8 cellular contexts compared by ENCODE assay signal in genomic region chr2:200455958-200456421, GRCh38.
DNase-seq lines count a peak whose midpoint lies in the region; ATAC-seq lines count a peak whose summit lies in the region.

No MANE protein-coding gene starts in this region.

- H3K4me3 Mint-ChIP-seq in dendritic cell treated with granulocyte-macrophage colony-stimulating factor and Interleukin-4, amounts not matched to agents 40 ng/mL and 50 ng/mL, for 4 days, result peak overlapping the region; percentile 40
- H3K4me3 Mint-ChIP-seq in stimulated activated naive CD8-positive, alpha-beta T cell treated with anti-CD3 and anti-CD28 coated beads, Interleukin-15, amount 100 ng/mL, for 72 hours, result peak overlapping the region; percentile 30 to 40

- peaks cover 16% of the 10 kb centered on the region for H3K36me3 Mint-ChIP-seq in dendritic cell treated with granulocyte-macrophage colony-stimulating factor and Interleukin-4, amounts not matched to agents 40 ng/mL and 50 ng/mL, for 4 days (ENCODE audit: low read depth)

- intact Hi-C loops in dendritic cell treated with granulocyte-macrophage colony-stimulating factor and Interleukin-4, amounts not matched to agents 40 ng/mL and 50 ng/mL, for 4 days (cut with micrococcal nuclease), result loop anchor here (10.0 kb wide), 1 partner anchor 151 kb away; the partner anchor contains the start of gene SPATS2L

- peak; percentile 52 for ATAC-seq in HG03469 (IDR thresholded peaks at IDR 0.05; ENCODE audit: unreplicated experiment)
- peak; percentile 36 for ATAC-seq in stimulated activated naive CD8-positive, alpha-beta T cell treated with anti-CD3 and anti-CD28 coated beads, Interleukin-15, amount 100 ng/mL, for 72 hours

- no peaks in the 10 kb centered on the region for H3K9me3 Mint-ChIP-seq in dendritic cell treated with granulocyte-macrophage colony-stimulating factor and Interleukin-4, amounts not matched to agents 40 ng/mL and 50 ng/mL, for 4 days
- H3K9me3 Mint-ChIP-seq in stimulated activated naive CD8-positive, alpha-beta T cell treated with anti-CD3 and anti-CD28 coated beads, Interleukin-15, amount 100 ng/mL, for 72 hours, result no peaks in the 10 kb centered on the region

- H3K27me3 Mint-ChIP-seq in dendritic cell treated with granulocyte-macrophage colony-stimulating factor and Interleukin-4, amounts not matched to agents 40 ng/mL and 50 ng/mL, for 4 days, result no peaks in the 10 kb centered on the region
- no peaks in the 10 kb centered on the region for H3K27me3 Mint-ChIP-seq in stimulated activated naive CD8-positive, alpha-beta T cell treated with anti-CD3 and anti-CD28 coated beads, Interleukin-15, amount 100 ng/mL, for 72 hours

- H3K27ac Mint-ChIP-seq in dendritic cell treated with granulocyte-macrophage colony-stimulating factor and Interleukin-4, amounts not matched to agents 40 ng/mL and 50 ng/mL, for 4 days, result peak overlapping the region; percentile 95
- H3K27ac Mint-ChIP-seq in stimulated activated naive CD8-positive, alpha-beta T cell treated with anti-CD3 and anti-CD28 coated beads, Interleukin-15, amount 100 ng/mL, for 72 hours, result no peak overlapping the region

- peak; percentile 22 to 25 for DNase-seq in stimulated activated CD4-positive, alpha-beta T cell treated with anti-CD3 and anti-CD28 coated beads, Interleukin-2, amount 100 ng/mL, for 24 hours
- no peak for DNase-seq in stimulated activated CD4-positive, alpha-beta T cell treated with anti-CD3 and anti-CD28 coated beads, Interleukin-12 subunit alpha, Interleukin-12 subunit beta, amount 100 ng/mL, for 4 hours
- DNase-seq in stimulated activated naive CD8-positive, alpha-beta T cell treated with anti-CD3 and anti-CD28 coated beads, Interleukin-15, amount 100 ng/mL, for 72 hours, result no peak
- DNase-seq in NCI-H2227 treated with DMSO at 0.1 percent for 48 hours (lab: John Stamatoyannopoulos, UW) (no peak), dedifferentiated amniotic fluid mesenchymal stem cell (ENCODE audit: extremely low spot score) (no peak), NCI-H146 (lab: John Stamatoyannopoulos, UW) (no peak)

- peaks cover 39% of the 10 kb centered on the region for H3K4me1 Mint-ChIP-seq in dendritic cell treated with granulocyte-macrophage colony-stimulating factor and Interleukin-4, amounts not matched to agents 40 ng/mL and 50 ng/mL, for 4 days (ENCODE audit: low read depth)
- peaks cover 13% of the 10 kb centered on the region for H3K4me1 Mint-ChIP-seq in stimulated activated naive CD8-positive, alpha-beta T cell treated with anti-CD3 and anti-CD28 coated beads, Interleukin-15, amount 100 ng/mL, for 72 hours

Comparison
In these comparisons a context has a peak if more than half of its experiments do, and no peak if none do; other contexts are left out.
1. DNase-seq: peak in stimulated activated CD4-positive, alpha-beta T cell treated with anti-CD3 and anti-CD28 coated beads, Interleukin-2, amount 100 ng/mL, for 24 hours (2 of 2); none in stimulated activated CD4-positive, alpha-beta T cell treated with anti-CD3 and anti-CD28 coated beads, Interleukin-12 subunit alpha, Interleukin-12 subunit beta, amount 100 ng/mL, for 4 hours (single experiment), stimulated activated naive CD8-positive, alpha-beta T cell treated with anti-CD3 and anti-CD28 coated beads, Interleukin-15, amount 100 ng/mL, for 72 hours (0 of 2), NCI-H2227 treated with DMSO at 0.1 percent for 48 hours (single experiment), dedifferentiated amniotic fluid mesenchymal stem cell (single experiment) and NCI-H146 (single experiment).